15 cellular contexts compared by ENCODE assay signal in the genomic region with DNA sequence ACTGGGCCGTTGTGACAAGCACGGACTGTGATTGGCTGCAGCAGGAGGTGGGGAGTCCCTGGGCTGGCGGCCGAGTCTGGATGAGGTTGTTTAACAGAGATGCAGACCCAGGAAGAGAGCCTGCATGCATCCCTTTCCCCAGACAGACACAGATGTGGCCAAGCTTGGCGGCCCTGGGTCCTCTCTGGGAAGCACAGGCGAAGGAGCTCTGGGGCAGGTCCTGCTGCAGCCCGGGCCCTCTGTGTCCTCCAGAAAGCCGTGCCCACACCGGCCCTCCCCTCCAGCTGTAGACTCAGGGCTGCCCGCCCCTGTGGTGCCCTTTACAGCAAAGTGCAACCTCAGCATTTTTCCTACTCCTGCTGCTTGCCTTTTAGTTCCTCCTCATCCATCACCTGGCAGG.
DNase-seq lines count a peak whose midpoint lies in the region; ATAC-seq lines count a peak whose summit lies in the region.
"Had no signal": no experiment of that assay in that cellular context is flagged by ENCODE, and none has a peak within 500 bp of the region (broad histone marks: within the 10 kb centered on the region; RNA-seq: fewer than 3 reads in every experiment).

No MANE protein-coding gene starts in this region.

- no peaks in the 10 kb centered on the region for H3K36me3 Mint-ChIP-seq in activated naive CD4-positive, alpha-beta T cell treated with anti-CD3 and anti-CD28 coated beads, Interleukin-2, amount 10 ng/mL, durations not matched to agents 7 days and 5 days
- H3K36me3 Mint-ChIP-seq: stimulated activated memory B cell treated with anti-CD40 and anti-IgM and Interleukin-4, amounts not matched to agents 10 μg/mL and 1 μg/mL and 100 μg/mL, for 72 hours had no signal

- CTCF ChIA-PET in activated naive CD4-positive, alpha-beta T cell treated with anti-CD3 and anti-CD28 coated beads, Interleukin-2, amount 10 ng/mL, durations not matched to agents 7 days and 5 days (lab: Charles Lee): no interaction called here

- H3K27ac ChIP-seq in aorta (ENCODE audit: low read depth in 1 of 2, low read length in 2 of 2) (peak overlapping the region; percentile 34 to 95), Karpas-422 (ENCODE audit: low read length) (no peak overlapping the region)

- DNase-seq in Right ventricle myocardium inferior (ENCODE audit: missing footprints) (no peak), cardiac septum (ENCODE audit: low spot score) (no peak), head of caudate nucleus (peak; percentile 60 to 91 (median 83)), occipital lobe (lab: John Stamatoyannopoulos, UW) (peak; percentile 73), aorta (peak; percentile 76 to 90), Karpas-422 (no peak), LoVo (ENCODE audit: low spot score) (no peak)
- DNase-seq in activated naive CD4-positive, alpha-beta T cell treated with anti-CD3 and anti-CD28 coated beads, Interleukin-2, amount 10 ng/mL, durations not matched to agents 7 days and 5 days: no peak
- DNase-seq: activated CD8-positive, alpha-beta T cell treated with anti-CD3 and anti-CD28 coated beads for 36 hours; activated naive CD4-positive, alpha-beta T cell treated with anti-CD3 and anti-CD28 coated beads, Interleukin-2, amount 50 U/mL, for 16 hours; effector CD4-positive, alpha-beta T cell; NCI-H2029; OCI-M1; T-helper 2 cell had no signal

- H3K27me3 Mint-ChIP-seq in activated naive CD4-positive, alpha-beta T cell treated with anti-CD3 and anti-CD28 coated beads, Interleukin-2, amount 10 ng/mL, durations not matched to agents 7 days and 5 days: no peaks in the 10 kb centered on the region
- H3K27me3 Mint-ChIP-seq: activated CD8-positive, alpha-beta T cell treated with anti-CD3 and anti-CD28 coated beads for 36 hours; stimulated activated memory B cell treated with anti-CD40 and anti-IgM and Interleukin-4, amounts not matched to agents 10 μg/mL and 1 μg/mL and 100 μg/mL, for 72 hours had no signal

- H3K4me2 ChIP-seq in Karpas-422 (ENCODE audit: low read depth, low read length, poor library complexity, severe bottlenecking): no peak overlapping the region

- ATAC-seq in Right ventricle myocardium inferior (peak; percentile 55), aorta (ENCODE audit: low FRiP score) (peak; percentile 80)
- ATAC-seq: activated CD8-positive, alpha-beta T cell treated with anti-CD3 and anti-CD28 coated beads for 36 hours; stimulated activated memory B cell treated with anti-CD40 and anti-IgM and Interleukin-4, amounts not matched to agents 10 μg/mL and 1 μg/mL and 100 μg/mL, for 72 hours had no signal

- H2AFZ ChIP-seq in Karpas-422 (ENCODE audit: low read length): no peak overlapping the region

- intact Hi-C loops in Right ventricle myocardium inferior (cut with DNase I) (no loop called here), cardiac septum (cut with DNase I) (no loop called here), head of caudate nucleus (cut with DNase I) (loop anchor here (10.0 kb wide), 1 partner anchor 69 kb away; no protein-coding TSS in a partner anchor), aorta (cut with DNase I) (loop anchor here in 1 of 2 donors (5.0 kb wide), 1 partner anchor 66 kb away; no protein-coding TSS in a partner anchor)

- WGBS in aorta, 2 donors: 4 to 10% methylated on average over 10 of the region's 10 CpGs

- no peaks in the 10 kb centered on the region for H3K9me2 ChIP-seq in Karpas-422 (replicated peaks; ENCODE audit: insufficient read depth, low read length)

- no peak overlapping the region for H3K27ac Mint-ChIP-seq in activated naive CD4-positive, alpha-beta T cell treated with anti-CD3 and anti-CD28 coated beads, Interleukin-2, amount 10 ng/mL, durations not matched to agents 7 days and 5 days
- H3K27ac Mint-ChIP-seq: activated CD8-positive, alpha-beta T cell treated with anti-CD3 and anti-CD28 coated beads for 36 hours; stimulated activated memory B cell treated with anti-CD40 and anti-IgM and Interleukin-4, amounts not matched to agents 10 μg/mL and 1 μg/mL and 100 μg/mL, for 72 hours had no signal

- H3K4me3 Mint-ChIP-seq in activated naive CD4-positive, alpha-beta T cell treated with anti-CD3 and anti-CD28 coated beads, Interleukin-2, amount 10 ng/mL, durations not matched to agents 7 days and 5 days: no peak overlapping the region
- H3K4me3 Mint-ChIP-seq: activated CD8-positive, alpha-beta T cell treated with anti-CD3 and anti-CD28 coated beads for 36 hours; stimulated activated memory B cell treated with anti-CD40 and anti-IgM and Interleukin-4, amounts not matched to agents 10 μg/mL and 1 μg/mL and 100 μg/mL, for 72 hours had no signal

- no peaks in the 10 kb centered on the region for H3K9me3 Mint-ChIP-seq in activated naive CD4-positive, alpha-beta T cell treated with anti-CD3 and anti-CD28 coated beads, Interleukin-2, amount 10 ng/mL, durations not matched to agents 7 days and 5 days
- H3K9me3 Mint-ChIP-seq: activated CD8-positive, alpha-beta T cell treated with anti-CD3 and anti-CD28 coated beads for 36 hours; stimulated activated memory B cell treated with anti-CD40 and anti-IgM and Interleukin-4, amounts not matched to agents 10 μg/mL and 1 μg/mL and 100 μg/mL, for 72 hours had no signal

- H3K9ac ChIP-seq in Karpas-422 (ENCODE audit: low read length): no peak overlapping the region

- H3K79me2 ChIP-seq in Karpas-422 (ENCODE audit: low read length): no peaks in the 10 kb centered on the region

- H3K36me3 ChIP-seq in aorta (ENCODE audit: control insufficient read depth in 1 of 2, insufficient read depth in 2 of 2, low read length in 1 of 2): no peaks in the 10 kb centered on the region
- H3K36me3 ChIP-seq in Karpas-422 (ENCODE audit: insufficient read depth, low read length): no peaks in the 10 kb centered on the region

- no peaks in the 10 kb centered on the region for H3K27me3 ChIP-seq in aorta (ENCODE audit: control insufficient read depth in 1 of 2, insufficient read depth in 2 of 2, low read length in 1 of 2)
- no peaks in the 10 kb centered on the region for H3K27me3 ChIP-seq in Karpas-422 (ENCODE audit: low read length)

- H3K4me1 ChIP-seq in aorta (ENCODE audit: control insufficient read depth in 1 of 2, insufficient read depth in 2 of 2, low read length in 2 of 2) (peaks cover 0 to 4% of the 10 kb centered on the region in 2 donors), Karpas-422 (ENCODE audit: low read length) (no peaks in the 10 kb centered on the region)

- no peaks in the 10 kb centered on the region for H3K9me3 ChIP-seq in aorta (ENCODE audit: control insufficient read depth, low read length)
- H3K9me3 ChIP-seq in Karpas-422 (ENCODE audit: low read length): no peaks in the 10 kb centered on the region

- peaks cover 6% of the 10 kb centered on the region; the same call in 1 of the 2 replicates for H4K20me1 ChIP-seq in Karpas-422 (ENCODE audit: insufficient read depth, low read depth, low read length)

- no peaks in the 10 kb centered on the region for H3K4me1 Mint-ChIP-seq in activated naive CD4-positive, alpha-beta T cell treated with anti-CD3 and anti-CD28 coated beads, Interleukin-2, amount 10 ng/mL, durations not matched to agents 7 days and 5 days
- H3K4me1 Mint-ChIP-seq: stimulated activated memory B cell treated with anti-CD40 and anti-IgM and Interleukin-4, amounts not matched to agents 10 μg/mL and 1 μg/mL and 100 μg/mL, for 72 hours had no signal

- H3K4me3 ChIP-seq in aorta (ENCODE audit: low read length in 2 of 2) (no peak overlapping the region), Karpas-422 (ENCODE audit: low read length) (no peak overlapping the region)

Comparison
In these comparisons a context has a peak if more than half of its experiments do, and no peak if none do; other contexts are left out.
1. DNase-seq: peak in head of caudate nucleus (42 of 42), occipital lobe (single experiment) and aorta (2 of 2); none in Right ventricle myocardium inferior (single experiment), cardiac septum (single experiment), Karpas-422 (single experiment), LoVo (single experiment) and activated naive CD4-positive, alpha-beta T cell treated with anti-CD3 and anti-CD28 coated beads, Interleukin-2, amount 10 ng/mL, durations not matched to agents 7 days and 5 days (single experiment).